2 cellular contexts compared by ENCODE assay signal in the genomic region with DNA sequence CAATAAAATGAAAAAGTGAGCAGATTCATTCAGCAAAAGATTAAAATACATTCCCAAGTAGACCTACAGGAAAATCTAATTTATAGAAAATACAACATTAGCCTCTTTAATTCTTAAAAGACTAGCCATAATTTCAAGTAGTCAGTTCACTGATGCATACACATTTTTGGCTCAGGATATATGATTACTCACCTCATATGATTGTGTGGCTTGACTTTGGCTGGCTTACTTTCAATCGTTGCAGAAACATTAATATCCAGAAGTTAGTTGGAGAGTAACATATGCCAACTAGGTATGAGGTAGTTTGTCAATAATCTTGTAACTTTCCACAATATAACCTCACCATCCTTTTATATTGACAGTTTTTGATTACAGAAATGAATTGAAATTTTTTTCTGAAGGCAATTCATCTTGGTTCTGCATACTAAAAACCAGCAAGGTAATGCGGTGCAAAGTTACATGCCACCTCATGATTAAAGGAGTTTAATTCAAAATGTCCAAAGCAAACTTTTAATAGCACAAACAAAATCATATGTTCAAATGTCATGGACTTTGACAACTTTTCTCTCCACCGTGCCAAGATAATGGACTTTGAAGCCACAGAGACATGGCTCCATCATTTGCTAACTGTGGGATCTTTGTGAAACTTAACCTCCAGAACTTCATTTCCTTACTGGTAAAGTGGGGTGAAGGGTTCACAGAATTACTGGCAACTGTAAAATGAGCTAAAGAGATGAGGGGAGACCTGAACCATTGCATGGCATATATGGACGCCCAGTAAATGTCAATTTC.
TF ChIP-seq lines count a peak whose summit lies in the region.

No MANE protein-coding gene starts in this region.

TF ChIP-seq in HCT116, 20 proteins besides CTCF, POLR2A, EP300 and RAD21 (continued from another document):
- TF ChIP-seq ZNF274 (IDR thresholded peaks at IDR 0.05; ENCODE audit: low read depth, low read length) (no peak), SRF (IDR thresholded peaks at IDR 0.05; ENCODE audit: low read depth) (no peak), CEBPB (IDR thresholded peaks at IDR 0.05; ENCODE audit: low read depth) (no peak), SIN3A (IDR thresholded peaks at IDR 0.05; ENCODE audit: low read depth) (no peak), EZH2 (IDR thresholded peaks at IDR 0.05) (no peak), POLR2AphosphoS5 (IDR thresholded peaks at IDR 0.05; ENCODE audit: low read depth, low read length) (no peak), JUND (IDR thresholded peaks at IDR 0.05) (no peak), YY1 (IDR thresholded peaks at IDR 0.05; ENCODE audit: extremely low read depth, insufficient replicate concordance, low read depth, low read length) (no peak)

TF ChIP-seq in SK-N-SH, 30 proteins besides CTCF, POLR2A, EP300 and RAD21 (continued from another document):
- TF ChIP-seq PBX3 (IDR thresholded peaks at IDR 0.05) (peak; percentile 84), POLR2AphosphoS5 (IDR thresholded peaks at IDR 0.05; ENCODE audit: low read depth, low read length) (no peak), MEF2A (IDR thresholded peaks at IDR 0.05; ENCODE audit: borderline replicate concordance, low read depth) (0 out of 2 replicates have a peak, but pooled peaks have one; percentile 20), MXI1 (IDR thresholded peaks at IDR 0.05; ENCODE audit: low read depth, low read length) (no peak), TCF12 (IDR thresholded peaks at IDR 0.05) (peak; percentile 82), RCOR1 (IDR thresholded peaks at IDR 0.05; ENCODE audit: low read length) (no peak), JUND (IDR thresholded peaks at IDR 0.05) (peak; percentile 72), SIN3A (IDR thresholded peaks at IDR 0.05; ENCODE audit: borderline replicate concordance, low read depth, low read length) (no peak), YY1 (IDR thresholded peaks at IDR 0.05; ENCODE audit: low read depth) (no peak), EZH2phosphoT487 (IDR thresholded peaks at IDR 0.05; ENCODE audit: borderline replicate concordance, low read depth) (no peak)
- TF ChIP-seq, protein P1, sequence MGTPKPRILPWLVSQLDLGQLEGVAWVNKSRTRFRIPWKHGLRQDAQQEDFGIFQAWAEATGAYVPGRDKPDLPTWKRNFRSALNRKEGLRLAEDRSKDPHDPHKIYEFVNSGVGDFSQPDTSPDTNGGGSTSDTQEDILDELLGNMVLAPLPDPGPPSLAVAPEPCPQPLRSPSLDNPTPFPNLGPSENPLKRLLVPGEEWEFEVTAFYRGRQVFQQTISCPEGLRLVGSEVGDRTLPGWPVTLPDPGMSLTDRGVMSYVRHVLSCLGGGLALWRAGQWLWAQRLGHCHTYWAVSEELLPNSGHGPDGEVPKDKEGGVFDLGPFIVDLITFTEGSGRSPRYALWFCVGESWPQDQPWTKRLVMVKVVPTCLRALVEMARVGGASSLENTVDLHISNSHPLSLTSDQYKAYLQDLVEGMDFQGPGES (IDR thresholded peaks at IDR 0.05; ENCODE audit: low read depth, low read length) = no peak
